8 cellular contexts compared by ENCODE assay signal in genomic region chr18:35949903-35950627, GRCh38.
DNase-seq lines count a peak whose midpoint lies in the region; ATAC-seq, FAIRE-seq and TF ChIP-seq lines count a peak whose summit lies in the region.

No MANE protein-coding gene starts in this region.

- peaks cover 15% of the 10 kb centered on the region for H3K4me1 ChIP-seq in GM23338 (ENCODE audit: insufficient read depth)

- peaks cover 41% of the 10 kb centered on the region for H3K79me2 ChIP-seq in GM23338 (replicated peaks; ENCODE audit: insufficient read depth)

- peaks cover 7% of the 10 kb centered on the region; the same call in 1 of the 3 replicates for H3K9me3 Mint-ChIP-seq in GM23338

- H3K27me3 ChIP-seq in GM23338 (ENCODE audit: insufficient read depth) = no peaks in the 10 kb centered on the region

- DNase-seq in D721Med (ENCODE audit: insufficient read length, low spot score) = peak; percentile 50
- peak; percentile 96 for DNase-seq in GM23338 (ENCODE audit: low spot score)
- peak; percentile 42 for DNase-seq in NCI-H1694 (lab: John Stamatoyannopoulos, UW)
- DNase-seq in caudate nucleus (lab: John Stamatoyannopoulos, UW) = peak in 47 of 61 donors; percentile 4 to 70 (median 23)
- DNase-seq in iris pigment epithelial cell (ENCODE audit: low read depth) = peak; percentile 66
- DNase-seq in smooth muscle cell of the brain vasculature (ENCODE audit: low read depth, low spot score) = peak; percentile 26
- no peak for DNase-seq in RCC 7860 (ENCODE audit: low spot score)

- peak overlapping the region; percentile 84 for H2AFZ ChIP-seq in GM23338

- H3K27ac ChIP-seq in GM23338 (ENCODE audit: low read depth) (no peak overlapping the region), VCaP (peak overlapping the region; percentile 36; the same call in 1 of the 2 replicates), caudate nucleus (ENCODE audit: low read depth, low read length) (no peak overlapping the region)

- H4K20me1 ChIP-seq in GM23338 (replicated peaks; ENCODE audit: insufficient read depth) = no peaks in the 10 kb centered on the region

- no peaks in the 10 kb centered on the region for H3F3A ChIP-seq in GM23338 (replicated peaks; ENCODE audit: low read depth)

- TF ChIP-seq CTCF in D721Med (IDR thresholded peaks at IDR 0.05; ENCODE audit: insufficient read depth, missing control alignments) (peak; percentile 80), GM23338 (conservative IDR thresholded peaks at IDR 0.05; ENCODE audit: low read depth in 2 of 2) (peak; percentile 82 to 90), VCaP (conservative IDR thresholded peaks at IDR 0.05) (peak; percentile 86)

- H3K27ac Mint-ChIP-seq in GM23338 = no peak overlapping the region

- peaks cover 21% of the 10 kb centered on the region; the same call in 2 of the 3 replicates for H3K4me1 Mint-ChIP-seq in GM23338

- H3K36me3 ChIP-seq in GM23338 (ENCODE audit: insufficient read depth) = no peaks in the 10 kb centered on the region

- H3K36me3 Mint-ChIP-seq in GM23338 (ENCODE audit: low read depth) = peaks cover 6% of the 10 kb centered on the region; the same call in 2 of the 3 replicates

- H3K4me3 Mint-ChIP-seq in GM23338 = peak overlapping the region; percentile 70

- peaks cover 3% of the 10 kb centered on the region for H3K27me3 Mint-ChIP-seq in GM23338 (ENCODE audit: insufficient read depth, low read depth, poor library complexity)

- ATAC-seq in GM23338 = peak; percentile 93

- FAIRE-seq in D721Med (lab: Jason Lieb, UNC) (peak; percentile 94), RCC 7860 (lab: Jason Lieb, UNC) (no peak)

- peak overlapping the region; percentile 94 for H3K4me2 ChIP-seq in GM23338

- H3K9me2 ChIP-seq in GM23338 (ENCODE audit: insufficient read depth) = no peaks in the 10 kb centered on the region; the same call in 1 of the 2 replicates

- H3K4me3 ChIP-seq in GM23338 = peak overlapping the region; percentile 66

TF ChIP-seq in GM23338, 12 proteins besides CTCF, POLR2A, EP300 and RAD21:
- 0 out of 2 replicates have a peak, but pooled peaks have one; percentile 23 for TF ChIP-seq CREB1 (CRISPR knock-in tag; IDR thresholded peaks at IDR 0.05; ENCODE audit: low read depth)
- no peak for TF ChIP-seq STAT1 (IDR thresholded peaks at IDR 0.05; ENCODE audit: unreplicated experiment)
TF ChIP-seq in GM23338: peak in this region for 1.
